18 cellular contexts compared by ENCODE assay signal in the genomic region with DNA sequence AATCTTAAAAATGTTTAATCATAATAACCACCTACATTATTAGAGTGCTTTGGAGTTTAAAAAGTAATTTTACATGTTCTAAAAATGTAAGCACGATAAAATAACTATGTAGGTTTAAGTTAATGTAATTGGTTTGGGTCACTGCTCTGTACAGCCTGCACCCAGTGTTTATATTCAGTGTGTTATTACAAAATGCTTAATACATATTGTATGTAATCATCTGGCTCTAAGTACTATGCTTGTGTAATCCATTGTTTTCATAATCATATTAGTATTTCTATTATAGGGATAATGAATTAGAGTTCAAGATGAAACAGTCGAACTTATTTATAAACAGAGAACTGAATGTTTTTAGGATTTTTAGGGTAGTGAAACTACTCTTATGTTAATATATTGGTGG. TPM values are rescaled to one million over a fixed set of nuclear protein-coding genes. Genes with fewer than 3 reads are reported as not detected.
DNase-seq lines count a peak whose midpoint lies in the region; ATAC-seq, FAIRE-seq and TF ChIP-seq lines count a peak whose summit lies in the region.
"Had no signal": no experiment of that assay in that cellular context is flagged by ENCODE, and none has a peak within 500 bp of the region (broad histone marks: within the 10 kb centered on the region; RNA-seq: fewer than 3 reads in every experiment).

No MANE protein-coding gene starts in this region.

- no peak for DNase-seq in GM12891 (ENCODE audit: insufficient read length, low spot score)
- DNase-seq in activated B cell treated with CpG ODN at 0.5 μM for 24 hours: no peak
- peak; percentile 39 for DNase-seq in fibroblast of gingiva (ENCODE audit: low read depth)
- no peak for DNase-seq in BE2C
- DNase-seq in CD14-positive monocyte (ENCODE audit: low spot score): no peak
- DNase-seq in hypothalamus (lab: John Stamatoyannopoulos, UW): no peak
- DNase-seq: CD8-positive, alpha-beta memory T cell; DMS79 treated with DMSO at 0.1 percent for 48 hours; KG1; MM.1S; NCI-H1417 treated with DMSO at 0.1 percent for 48 hours; NCI-H1694 treated with DMSO at 0.1 percent for 48 hours; NCI-H2081; NCI-H2227 treated with DMSO at 0.1 percent for 48 hours; NCI-H526 treated with DMSO at 0.1 percent for 48 hours; PC-9; SHP77 had no signal

- TF ChIP-seq CTCF in activated B cell treated with CpG ODN at 0.5 μM for 24 hours (IDR thresholded peaks at IDR 0.05) (no peak), BE2C (IDR thresholded peaks at IDR 0.05; ENCODE audit: low read depth, low read length) (no peak), CD14-positive monocyte (IDR thresholded peaks at IDR 0.05) (no peak)

- H3K9me3 Mint-ChIP-seq in activated B cell treated with CpG ODN at 0.5 μM for 24 hours: no peaks in the 10 kb centered on the region
- H3K9me3 Mint-ChIP-seq in CD14-positive monocyte: peaks cover 0 to 1% (median 0%) of the 10 kb centered on the region in 7 donors
- H3K9me3 Mint-ChIP-seq: CD8-positive, alpha-beta memory T cell had no signal

- no peak for TF ChIP-seq POLR2A in GM12891 (IDR thresholded peaks at IDR 0.05; ENCODE audit: low read depth, low read length)

- CTCF ChIA-PET in activated B cell treated with CpG ODN at 0.5 μM for 24 hours (lab: Charles Lee): no interaction called here

- H3K4me3 ChIP-seq in BE2C (ENCODE audit: low read depth, low read length): no peak overlapping the region
- H3K4me3 ChIP-seq: PC-9 had no signal

- H3K4me1 Mint-ChIP-seq in activated B cell treated with CpG ODN at 0.5 μM for 24 hours: peaks cover 47% of the 10 kb centered on the region
- peaks cover 4% of the 10 kb centered on the region for H3K4me1 Mint-ChIP-seq in CD14-positive monocyte

- no peaks in the 10 kb centered on the region for H3K9me3 ChIP-seq in BE2C

- peaks cover 3% of the 10 kb centered on the region for H3K36me3 Mint-ChIP-seq in activated B cell treated with CpG ODN at 0.5 μM for 24 hours (ENCODE audit: low read depth)
- peaks cover 0 to 4% of the 10 kb centered on the region in 2 donors for H3K36me3 Mint-ChIP-seq in CD14-positive monocyte

- peaks cover 10% of the 10 kb centered on the region for H3K4me1 ChIP-seq in BE2C

- H3K27ac Mint-ChIP-seq in activated B cell treated with CpG ODN at 0.5 μM for 24 hours (no peak overlapping the region), CD14-positive monocyte (no peak overlapping the region)
- H3K27ac Mint-ChIP-seq: CD8-positive, alpha-beta memory T cell had no signal

- no peaks in the 10 kb centered on the region for H3K36me3 ChIP-seq in BE2C

- intact Hi-C loops in activated B cell treated with CpG ODN at 0.5 μM for 24 hours (cut with micrococcal nuclease) (loop anchor here (5.0 kb wide), 1 partner anchor 37 kb away; no protein-coding TSS in a partner anchor), CD14-positive monocyte (cut with micrococcal nuclease) (no loop called here)

- H3K4me3 Mint-ChIP-seq in activated B cell treated with CpG ODN at 0.5 μM for 24 hours (peak overlapping the region; percentile 8), CD14-positive monocyte (no peak overlapping the region)
- H3K4me3 Mint-ChIP-seq: CD8-positive, alpha-beta memory T cell had no signal

- ATAC-seq in activated B cell treated with CpG ODN at 0.5 μM for 24 hours (ENCODE audit: low read depth) (no peak), HG03139 (IDR thresholded peaks at IDR 0.05; ENCODE audit: unreplicated experiment) (no peak)

- peak; percentile 13 for FAIRE-seq in GM12891 (lab: Jason Lieb, UNC)

- H3K27me3 Mint-ChIP-seq in activated B cell treated with CpG ODN at 0.5 μM for 24 hours (no peaks in the 10 kb centered on the region), CD14-positive monocyte (ENCODE audit: low read depth in 3 of 3) (peaks cover 0 to 2% (median 0%) of the 10 kb centered on the region in 3 donors)

- POLR2A ChIA-PET in activated B cell treated with CpG ODN at 0.5 μM for 24 hours (lab: Charles Lee): no interaction called here

- H3K27me3 ChIP-seq in BE2C: no peaks in the 10 kb centered on the region

TF ChIP-seq in GM12891, 5 proteins besides CTCF, POLR2A, EP300 and RAD21:
- TF ChIP-seq POLR2AphosphoS5 (IDR thresholded peaks at IDR 0.05; ENCODE audit: low read depth, low read length): no peak
- no peak for TF ChIP-seq SPI1 (IDR thresholded peaks at IDR 0.05; ENCODE audit: low read depth, low read length)
- no peak for TF ChIP-seq TAF1 (IDR thresholded peaks at IDR 0.05; ENCODE audit: low read depth, low read length)
- no peak for TF ChIP-seq PAX5 (IDR thresholded peaks at IDR 0.05; ENCODE audit: insufficient read depth, low read length, severe bottlenecking)
- no peak for TF ChIP-seq POU2F2 (IDR thresholded peaks at IDR 0.05; ENCODE audit: low read depth, low read length)

RNA-seq across cellular contexts. Expression of a gene that starts 13.1 kb away (rescaled TPM):
- 80.1 TPM for polyA plus RNA-seq in GM12891 (2012; ENCODE audit: low read depth, missing spikeins)
- 64.9 and 83.2 TPM in 2 replicates for total RNA-seq in activated B cell treated with CpG ODN at 0.5 μM for 24 hours
- 38.3 TPM for polyA plus RNA-seq in BE2C (2012; ENCODE audit: insufficient read depth, insufficient read length, low read depth)
- 10 to 100 TPM; 44.7 to 50.5 TPM for polyA plus RNA-seq in CD14-positive monocyte
